In genomic region chr4:139624441-139625130, GRCh38 we compare ENCODE assay signal across 24 cellular contexts.
"Had no signal": no experiment of that assay in that cellular context is flagged by ENCODE, and none has a peak within 500 bp of the region (broad histone marks: within the 10 kb centered on the region; RNA-seq: fewer than 3 reads in every experiment).

No MANE protein-coding gene starts in this region.

- H3K4me1 Mint-ChIP-seq: activated CD4-positive, alpha-beta T cell treated with anti-CD3 and anti-CD28 coated beads, Interleukin-2, amount 10 ng/mL, durations not matched to agents 7 days and 5 days had no signal

- H3K4me3 ChIP-seq: SJSA1 had no signal

- H3K4me3 Mint-ChIP-seq: activated CD4-positive, alpha-beta memory T cell treated with anti-CD3 and anti-CD28 coated beads for 36 hours; activated CD4-positive, alpha-beta T cell treated with anti-CD3 and anti-CD28 coated beads, Interleukin-2, amount 10 ng/mL, durations not matched to agents 7 days and 5 days; activated T-cell treated with anti-CD3 and anti-CD28 coated beads, Interleukin-2, amount 50 U/mL, for 4 hours; T-helper 1 cell treated with Interleukin-12 subunit alpha and Interleukin-12 subunit beta and Interleukin-4 antibody, amounts not matched to agents 30 μg/mL and 1 μg/mL, for 36 hours had no signal

- H3K36me3 ChIP-seq: SJSA1 had no signal

- H3K27ac Mint-ChIP-seq: activated CD4-positive, alpha-beta memory T cell treated with anti-CD3 and anti-CD28 coated beads for 36 hours; activated CD4-positive, alpha-beta T cell treated with anti-CD3 and anti-CD28 coated beads, Interleukin-2, amount 10 ng/mL, durations not matched to agents 7 days and 5 days; activated naive CD4-positive, alpha-beta T cell treated with anti-CD3 and anti-CD28 coated beads, Interleukin-2, amount 50 U/mL, for 72 hours; T-helper 1 cell treated with Interleukin-12 subunit alpha and Interleukin-12 subunit beta and Interleukin-4 antibody, amounts not matched to agents 30 μg/mL and 1 μg/mL, for 36 hours had no signal

- H3K4me1 ChIP-seq: SJSA1 had no signal

- H3K27me3 ChIP-seq: SJSA1 had no signal

- H3K9me3 ChIP-seq: SJSA1 had no signal

- H3K9me3 Mint-ChIP-seq: activated CD4-positive, alpha-beta memory T cell treated with anti-CD3 and anti-CD28 coated beads for 36 hours; activated CD4-positive, alpha-beta T cell treated with anti-CD3 and anti-CD28 coated beads, Interleukin-2, amount 10 ng/mL, durations not matched to agents 7 days and 5 days; activated naive CD4-positive, alpha-beta T cell treated with anti-CD3 and anti-CD28 coated beads, Interleukin-2, amount 50 U/mL, for 72 hours; activated T-cell treated with anti-CD3 and anti-CD28 coated beads, Interleukin-2, amount 50 U/mL, for 4 hours; T-helper 1 cell treated with Interleukin-12 subunit alpha and Interleukin-12 subunit beta and Interleukin-4 antibody, amounts not matched to agents 30 μg/mL and 1 μg/mL, for 36 hours had no signal

- FAIRE-seq: astrocyte had no signal

- DNase-seq: activated CD4-positive, alpha-beta memory T cell treated with anti-CD3 and anti-CD28 coated beads for 36 hours; activated CD4-positive, alpha-beta T cell treated with anti-CD3 and anti-CD28 coated beads, Interleukin-2, amount 10 ng/mL, durations not matched to agents 7 days and 5 days; activated CD4-positive, CD25-positive, alpha-beta regulatory T cell; activated CD8-positive, alpha-beta memory T cell treated with anti-CD3 and anti-CD28 coated beads for 24 hours; activated effector memory CD4-positive, alpha-beta T cell treated with anti-CD3 and anti-CD28 coated beads, Interleukin-2, amount 50 U/mL, for 16 hours; activated naive CD4-positive, alpha-beta T cell treated with Interleukin-2 at 50 U/mL for 16 hours; activated T-cell treated with anti-CD3 and anti-CD28 coated beads, Interleukin-2, amount 50 U/mL, for 4 hours; Karpas-422; MM.1S; NCI-H1105; NCI-H1436; NCI-H187; NCI-H2081 treated with DMSO at 0.1 percent for 48 hours; NCI-H524 treated with DMSO at 0.1 percent for 48 hours; NCI-H748 treated with DMSO at 0.1 percent for 48 hours; OCI-M1; RPMI8226; SHP77 had no signal

- H3K27ac ChIP-seq: SJSA1 had no signal

- H3K36me3 Mint-ChIP-seq: activated CD4-positive, alpha-beta memory T cell treated with anti-CD3 and anti-CD28 coated beads for 36 hours; activated naive CD4-positive, alpha-beta T cell treated with anti-CD3 and anti-CD28 coated beads, Interleukin-2, amount 50 U/mL, for 72 hours; brain had no signal

- ATAC-seq: activated naive CD4-positive, alpha-beta T cell treated with anti-CD3 and anti-CD28 coated beads, Interleukin-2, amount 50 U/mL, for 72 hours; activated T-cell treated with anti-CD3 and anti-CD28 coated beads, Interleukin-2, amount 50 U/mL, for 4 hours; Panc1 had no signal
